In the genomic region with DNA sequence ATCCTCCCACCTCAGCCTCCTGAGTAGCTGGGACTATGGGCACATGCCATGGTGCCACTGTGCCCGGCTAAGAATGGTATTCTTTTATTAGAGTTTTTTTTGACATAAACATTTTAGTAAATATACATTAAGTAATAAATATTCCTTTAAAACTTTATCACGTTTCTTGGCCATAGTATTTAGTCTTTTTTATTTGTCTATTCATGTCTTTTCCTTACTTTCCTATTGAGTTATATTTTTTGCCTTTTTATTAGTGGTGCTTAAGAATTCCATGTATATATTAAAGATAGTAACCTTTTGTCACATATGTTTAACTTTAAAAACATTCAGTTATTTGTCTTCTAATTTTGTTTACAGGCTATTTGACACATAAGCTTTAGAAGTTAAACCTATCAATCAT, we compare ENCODE assay signal across 10 cellular contexts.
"Had no signal": no experiment of that assay in that cellular context is flagged by ENCODE, and none has a peak within 500 bp of the region (broad histone marks: within the 10 kb centered on the region; RNA-seq: fewer than 3 reads in every experiment).

No MANE protein-coding gene starts in this region.

- H3K4me2 ChIP-seq: GM23338 had no signal

- FAIRE-seq: H1, H54, HTR-8/SVneo, K562 had no signal

- H3K4me3 ChIP-seq: GM23338, K562 had no signal

- H2AFZ ChIP-seq: GM23338 had no signal

- H3K9me3 Mint-ChIP-seq: GM23338, HFFc6 had no signal

- DNase-seq: H9, HCEC 1CT, HFFc6, IMR-90, KG1 had no signal

- H3K4me3 Mint-ChIP-seq: GM23338, H9, HFFc6 had no signal

- H3K27ac Mint-ChIP-seq: GM23338, H9, HFFc6 had no signal

- ATAC-seq: GM23338, K562 had no signal
